17 cellular contexts compared by ENCODE assay signal in the genomic region with DNA sequence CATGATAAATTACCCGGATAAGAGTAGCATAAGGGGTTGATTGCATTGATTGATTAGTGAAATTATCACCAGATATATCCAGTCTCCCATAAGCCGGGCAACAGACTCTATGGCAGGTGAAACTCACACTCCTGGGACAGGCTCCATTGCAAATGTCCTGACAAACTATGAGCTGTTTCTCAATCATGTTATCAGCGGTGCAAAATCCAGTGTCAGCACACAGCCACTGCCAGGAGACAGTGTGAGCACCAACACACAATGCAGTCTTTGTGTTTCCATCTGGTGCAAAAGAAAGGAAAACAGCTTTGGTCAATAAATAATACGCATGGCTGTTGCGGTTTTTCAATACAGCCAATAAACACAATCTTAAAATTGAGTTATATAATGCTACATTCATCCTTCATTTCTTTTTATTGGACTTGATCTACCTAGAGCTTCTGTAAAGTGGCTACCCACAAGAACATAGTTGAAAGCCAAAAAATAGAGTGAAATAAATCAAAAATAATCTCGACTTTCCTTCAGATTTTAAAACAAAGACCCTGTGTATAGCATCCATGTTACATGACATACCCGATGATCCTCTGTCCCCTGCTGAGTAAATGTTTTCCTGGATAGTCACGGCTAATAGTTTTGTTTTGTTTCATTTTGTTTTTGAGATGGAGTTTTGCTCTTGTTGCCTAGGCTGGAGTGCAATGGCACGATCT.
DNase-seq lines count a peak whose midpoint lies in the region; ATAC-seq, FAIRE-seq and TF ChIP-seq lines count a peak whose summit lies in the region.
"Had no signal": no experiment of that assay in that cellular context is flagged by ENCODE, and none has a peak within 500 bp of the region (broad histone marks: within the 10 kb centered on the region; RNA-seq: fewer than 3 reads in every experiment).

No MANE protein-coding gene starts in this region.

- H3K4me3 ChIP-seq in endodermal cell (ENCODE audit: low read length), result no peak overlapping the region
- H3K4me3 ChIP-seq in HepG2 (replicated peaks in 1 of 3; ENCODE audit: insufficient read depth in 1 of 3, low read depth in 2 of 3, low read length in 3 of 3), result peak overlapping the region; percentile 23 to 68 (median 50)
- H3K4me3 ChIP-seq: tibial nerve had no signal

- H3K9me3 Mint-ChIP-seq in WTC11, result no peaks in the 10 kb centered on the region
- no peaks in the 10 kb centered on the region for H3K9me3 Mint-ChIP-seq in endodermal cell
- H3K9me3 Mint-ChIP-seq in natural killer cell treated with Interleukin-12 subunit alpha and Interleukin-12 subunit beta and Interleukin-15 and Interleukin-18, amount 100 ng/mL, for 72 hours, result no peaks in the 10 kb centered on the region
- H3K9me3 Mint-ChIP-seq: activated CD4-positive, alpha-beta memory T cell treated with anti-CD3 and anti-CD28 coated beads for 36 hours; stimulated activated effector memory CD8-positive, alpha-beta T cell treated with anti-CD3 and anti-CD28 coated beads, Interleukin-12 subunit alpha, Interleukin-12 subunit beta, amount 100 ng/mL, for 72 hours had no signal

- H3K4me3 Mint-ChIP-seq in WTC11 (no peak overlapping the region), endodermal cell (no peak overlapping the region)
- H3K4me3 Mint-ChIP-seq in natural killer cell treated with Interleukin-12 subunit alpha and Interleukin-12 subunit beta and Interleukin-15 and Interleukin-18, amount 100 ng/mL, for 72 hours, result no peak overlapping the region
- H3K4me3 Mint-ChIP-seq: activated CD4-positive, alpha-beta memory T cell treated with anti-CD3 and anti-CD28 coated beads for 36 hours; B cell; stimulated activated effector memory CD8-positive, alpha-beta T cell treated with anti-CD3 and anti-CD28 coated beads, Interleukin-12 subunit alpha, Interleukin-12 subunit beta, amount 100 ng/mL, for 72 hours had no signal

- no peaks in the 10 kb centered on the region for H3K79me2 ChIP-seq in HepG2 (ENCODE audit: insufficient read depth, low read length)

- in situ Hi-C loops in HepG2 (cut with HindIII; ENCODE audit: extremely low pct_ligation_motif_present, low pct_unique_long_range_greater_than_20kb), result no loop called here

- H2AFZ ChIP-seq in HepG2 (ENCODE audit: low read length), result no peak overlapping the region

- H3K27ac ChIP-seq in endodermal cell (ENCODE audit: low read depth, low read length), result no peak overlapping the region
- peak overlapping the region; percentile 97 for H3K27ac ChIP-seq in HepG2 (ENCODE audit: extremely low read length, insufficient read depth, low read length)
- H3K27ac ChIP-seq in substantia nigra (ENCODE audit: low read depth, low read length, poor library complexity, severe bottlenecking), result peak overlapping the region; percentile 66

- no peak for ATAC-seq in WTC11
- peak; percentile 92 for ATAC-seq in HepG2
- no peak for ATAC-seq in natural killer cell treated with Interleukin-12 subunit alpha and Interleukin-12 subunit beta and Interleukin-15 and Interleukin-18, amount 100 ng/mL, for 72 hours
- ATAC-seq: stimulated activated effector memory CD8-positive, alpha-beta T cell treated with anti-CD3 and anti-CD28 coated beads, Interleukin-12 subunit alpha, Interleukin-12 subunit beta, amount 100 ng/mL, for 72 hours had no signal

- CTCF ChIA-PET in WTC11 (lab: Charles Lee), result no interaction called here
- CTCF ChIA-PET in HepG2 (lab: Yijun Ruan, JAX; ENCODE audit: low intra/inter-chr PET ratio, low total read pairs), result no interaction called here

- H3K9ac ChIP-seq in endodermal cell (ENCODE audit: extremely low read depth, low read length, poor library complexity, severe bottlenecking) (no peak overlapping the region), HepG2 (ENCODE audit: insufficient read depth, low read depth, low read length) (peak overlapping the region; percentile 77)

- no TSS peak for BruUV-seq in HepG2 (replicated peaks; lab: Mats Ljungman, UMichigan)

- peak in 1 of 2 experiments; percentile 71; a peak in 2 of 4 replicates for TF ChIP-seq POLR2A in HepG2 (IDR thresholded peaks at IDR 0.05; ENCODE audit: insufficient read depth in 1 of 2, low read depth in 2 of 2, low read length in 2 of 2)

- intact Hi-C loops in HepG2 (cut with micrococcal nuclease; ENCODE audit: unreplicated experiment), result loop anchor here (1.0 to 5.0 kb wide), 4 partner anchors 19 to 86 kb away; a partner anchor contains a TSS

- H3K36me3 Mint-ChIP-seq in WTC11 (no peaks in the 10 kb centered on the region), endodermal cell (ENCODE audit: low read depth) (no peaks in the 10 kb centered on the region)
- no peaks in the 10 kb centered on the region for H3K36me3 Mint-ChIP-seq in natural killer cell treated with Interleukin-12 subunit alpha and Interleukin-12 subunit beta and Interleukin-15 and Interleukin-18, amount 100 ng/mL, for 72 hours
- H3K36me3 Mint-ChIP-seq: activated CD4-positive, alpha-beta memory T cell treated with anti-CD3 and anti-CD28 coated beads for 36 hours; stimulated activated effector memory CD8-positive, alpha-beta T cell treated with anti-CD3 and anti-CD28 coated beads, Interleukin-12 subunit alpha, Interleukin-12 subunit beta, amount 100 ng/mL, for 72 hours had no signal

- H3K4me2 ChIP-seq in HepG2 (ENCODE audit: low read depth, low read length), result peak overlapping the region; percentile 95

- DNase-seq in WTC11 (ENCODE audit: low spot score), result no peak
- DNase-seq in endodermal cell, result peak; percentile 11
- DNase-seq in HepG2 (ENCODE audit: low spot score), result peak; percentile 99
- DNase-seq in substantia nigra (lab: John Stamatoyannopoulos, UW), result peak in 24 of 49 donors; percentile 6 to 74 (median 25)
- no peak for DNase-seq in stimulated activated naive CD4-positive, alpha-beta T cell treated with Interleukin-2 at 50 U/mL for 16 hours (lab: John Stamatoyannopoulos, UW)
- no peak for DNase-seq in effector CD4-positive, alpha-beta T cell
- no peak for DNase-seq in natural killer cell treated with Interleukin-12 subunit alpha and Interleukin-12 subunit beta and Interleukin-15 and Interleukin-18, amount 100 ng/mL, for 72 hours (ENCODE audit: low spot score)
- DNase-seq: activated CD4-positive, alpha-beta memory T cell treated with anti-CD3 and anti-CD28 coated beads for 36 hours; activated T-cell treated with anti-CD3 and anti-CD28 coated beads for 4 hours; amniotic stem cell; Caco-2; retina; T-helper 2 cell had no signal

- WGBS in endodermal cell (ENCODE audit: insufficient coverage in 1 of 2, insufficient read length in 1 of 2), 2 experiments, result 86 to 93% methylated on average over 4 to 9 of the region's 9 CpGs
- 5% methylated on average over 9 of the region's 9 CpGs for WGBS in HepG2 (ENCODE audit: low lambda C conversion rate)

- H3K9me3 ChIP-seq in endodermal cell (ENCODE audit: control insufficient read depth, low read length) (no peaks in the 10 kb centered on the region), HepG2 (ENCODE audit: low read length) (no peaks in the 10 kb centered on the region)
- H3K9me3 ChIP-seq: Caco-2, tibial nerve had no signal

- no peaks in the 10 kb centered on the region for H3K27me3 ChIP-seq in endodermal cell (ENCODE audit: control insufficient read depth, insufficient read depth, low read length, poor library complexity, severe bottlenecking)
- H3K27me3 ChIP-seq in HepG2 (ENCODE audit: control insufficient read depth in 1 of 2, insufficient read depth in 2 of 2, low read length in 2 of 2), result no peaks in the 10 kb centered on the region
- H3K27me3 ChIP-seq: tibial nerve had no signal

- H3K4me1 ChIP-seq in endodermal cell (ENCODE audit: control insufficient read depth, insufficient read depth, low read length) (peaks cover 2% of the 10 kb centered on the region), HepG2 (ENCODE audit: insufficient read depth, low read length) (peaks cover 78% of the 10 kb centered on the region)

- POLR2A ChIA-PET in WTC11 (lab: Charles Lee) (no interaction called here), HepG2 (lab: Yijun Ruan, JAX) (interaction anchor here (0.6 to 2.3 kb wide), 30 partner anchors 8 to 263 kb away, joined by 3 to 30 read pairs (median 4); no protein-coding TSS in a partner anchor)

- TF ChIP-seq RAD21 in HepG2 (CRISPR knock-in tag; IDR thresholded peaks at IDR 0.05), result peak; percentile 33; the same call in 1 of the 2 replicates

- H3K27ac Mint-ChIP-seq in WTC11 (no peak overlapping the region), endodermal cell (no peak overlapping the region)
- no peak overlapping the region for H3K27ac Mint-ChIP-seq in natural killer cell treated with Interleukin-12 subunit alpha and Interleukin-12 subunit beta and Interleukin-15 and Interleukin-18, amount 100 ng/mL, for 72 hours
- H3K27ac Mint-ChIP-seq: activated CD4-positive, alpha-beta memory T cell treated with anti-CD3 and anti-CD28 coated beads for 36 hours; B cell; stimulated activated effector memory CD8-positive, alpha-beta T cell treated with anti-CD3 and anti-CD28 coated beads, Interleukin-12 subunit alpha, Interleukin-12 subunit beta, amount 100 ng/mL, for 72 hours had no signal

- H3K27me3 Mint-ChIP-seq in WTC11 (ENCODE audit: low read depth) (no peaks in the 10 kb centered on the region), endodermal cell (ENCODE audit: insufficient read depth) (peaks cover 3% of the 10 kb centered on the region)
- H3K27me3 Mint-ChIP-seq in natural killer cell treated with Interleukin-12 subunit alpha and Interleukin-12 subunit beta and Interleukin-15 and Interleukin-18, amount 100 ng/mL, for 72 hours, result peaks cover 3 to 14% of the 10 kb centered on the region in 2 donors

- H3K36me3 ChIP-seq in endodermal cell (ENCODE audit: control insufficient read depth, insufficient read depth, low read length) (no peaks in the 10 kb centered on the region), HepG2 (replicated peaks in 1 of 2; ENCODE audit: control insufficient read depth in 1 of 2, insufficient read depth in 2 of 2, low read length in 2 of 2) (no peaks in the 10 kb centered on the region)
- H3K36me3 ChIP-seq: tibial nerve had no signal

- peak; percentile 97 for FAIRE-seq in HepG2 (lab: Jason Lieb, UNC)
- FAIRE-seq: GM18507 had no signal

- no peak for TF ChIP-seq CTCF in WTC11 (IDR thresholded peaks at IDR 0.05)
- TF ChIP-seq CTCF in endodermal cell (conservative IDR thresholded peaks at IDR 0.05), result no peak
- TF ChIP-seq CTCF in HepG2 (CRISPR knock-in tag; IDR thresholded peaks at IDR 0.05), result no peak

- H3K4me1 Mint-ChIP-seq in WTC11 (no peaks in the 10 kb centered on the region), endodermal cell (peaks cover 3% of the 10 kb centered on the region)
- H3K4me1 Mint-ChIP-seq in natural killer cell treated with Interleukin-12 subunit alpha and Interleukin-12 subunit beta and Interleukin-15 and Interleukin-18, amount 100 ng/mL, for 72 hours (ENCODE audit: low read depth in 2 of 2), result no peaks in the 10 kb centered on the region
- H3K4me1 Mint-ChIP-seq: B cell had no signal

- H4K20me1 ChIP-seq in HepG2 (ENCODE audit: insufficient read depth, low read length), result no peaks in the 10 kb centered on the region

- TF ChIP-seq EP300 in HepG2 (IDR thresholded peaks at IDR 0.05; ENCODE audit: low read depth in 2 of 2, low read length in 2 of 2), result peak; percentile 95
- peak; percentile 90 for TF ChIP-seq EP300 in HepG2 (CRISPR knock-in tag; IDR thresholded peaks at IDR 0.05; ENCODE audit: borderline replicate concordance)

TF ChIP-seq in WTC11, 78 proteins besides CTCF, POLR2A, EP300 and RAD21 (continues in another document):
- peak; percentile 80 for TF ChIP-seq GABPB1 (CRISPR knock-in tag; IDR thresholded peaks at IDR 0.05)

Comparison
In these comparisons a context has a peak if more than half of its experiments do, and no peak if none do; other contexts are left out.
1. DNase-seq: peak in endodermal cell (single experiment) and HepG2 (single experiment); none in WTC11 (single experiment), stimulated activated naive CD4-positive, alpha-beta T cell treated with Interleukin-2 at 50 U/mL for 16 hours (single experiment), effector CD4-positive, alpha-beta T cell (single experiment) and natural killer cell treated with Interleukin-12 subunit alpha and Interleukin-12 subunit beta and Interleukin-15 and Interleukin-18, amount 100 ng/mL, for 72 hours (single experiment).